ENCODE assay signal across 1 cellular context in genomic region chr3:61894988-61895935, GRCh38.
TF ChIP-seq lines count a peak whose summit lies in the region.

No MANE protein-coding gene starts in this region.

TF ChIP-seq in SK-N-SH, 30 proteins besides CTCF, POLR2A, EP300 and RAD21 (continued from another document):
- TF ChIP-seq USF1 (IDR thresholded peaks at IDR 0.05; ENCODE audit: borderline replicate concordance, low read depth) (no peak), GATA2 (CRISPR knock-in tag; IDR thresholded peaks at IDR 0.05) (peak; percentile 63), REST (IDR thresholded peaks at IDR 0.05; ENCODE audit: low read depth, low read length) (no peak; the same call in 1 of the 2 replicates), MXI1 (IDR thresholded peaks at IDR 0.05; ENCODE audit: low read depth, low read length) (no peak), TCF12 (IDR thresholded peaks at IDR 0.05) (peak; percentile 92), RXRA (IDR thresholded peaks at IDR 0.05; ENCODE audit: borderline replicate concordance, low read depth) (no peak), TEAD4 (IDR thresholded peaks at IDR 0.05; ENCODE audit: borderline replicate concordance, insufficient read depth) (no peak; the same call in 1 of the 2 replicates), ELF1 (IDR thresholded peaks at IDR 0.05) (no peak), YY1 (IDR thresholded peaks at IDR 0.05; ENCODE audit: low read depth) (no peak), FOXJ3 (CRISPR knock-in tag; IDR thresholded peaks at IDR 0.05) (no peak), IRF3 (IDR thresholded peaks at IDR 0.05; ENCODE audit: low read depth, low read length) (no peak), JUND (IDR thresholded peaks at IDR 0.05) (peak; percentile 91), NRF1 (IDR thresholded peaks at IDR 0.05; ENCODE audit: low read depth, low read length) (no peak), RCOR1 (IDR thresholded peaks at IDR 0.05; ENCODE audit: low read length) (peak; percentile 72; the same call in 1 of the 2 replicates), MAX (IDR thresholded peaks at IDR 0.05; ENCODE audit: low read depth) (peak; percentile 58; the same call in 1 of the 2 replicates), TAF1 (IDR thresholded peaks at IDR 0.05; ENCODE audit: borderline replicate concordance, low read depth, low read length) (no peak), EZH2phosphoT487 (IDR thresholded peaks at IDR 0.05; ENCODE audit: borderline replicate concordance, low read depth) (no peak), NFIC (IDR thresholded peaks at IDR 0.05; ENCODE audit: borderline replicate concordance) (peak; percentile 99)
